In the genomic region with DNA sequence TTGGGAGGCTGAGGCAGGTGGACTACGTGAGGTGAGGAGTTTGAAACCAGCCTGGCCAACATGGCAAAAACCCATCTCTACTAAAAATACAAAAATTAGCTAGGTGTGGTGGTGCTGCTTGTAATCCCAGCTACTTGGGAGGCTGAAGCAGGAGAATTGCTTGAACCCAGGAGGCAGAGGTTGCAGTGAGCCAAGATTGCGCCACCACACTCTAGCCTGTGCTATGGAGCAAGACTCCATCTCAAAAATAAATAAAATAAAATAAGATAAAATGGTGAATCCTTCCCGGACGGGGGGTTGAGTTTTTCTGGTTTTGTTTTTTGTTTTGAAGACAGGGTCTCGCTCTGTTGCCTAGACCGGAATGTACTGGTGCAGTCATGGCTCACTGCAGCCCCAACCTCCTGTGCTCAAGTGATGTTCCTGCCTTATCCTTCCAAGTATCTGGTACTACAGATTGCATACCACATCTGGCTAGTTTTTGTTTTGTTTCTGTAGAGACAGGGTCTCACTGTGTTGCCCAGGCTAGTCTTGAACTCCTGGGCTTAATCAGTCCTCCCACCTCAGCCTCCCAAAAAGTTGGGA, we compare ENCODE assay signal across 15 cellular contexts. TPM values are rescaled to one million over a fixed set of nuclear protein-coding genes. Genes with fewer than 3 reads are reported as not detected.
DNase-seq lines count a peak whose midpoint lies in the region; ATAC-seq and TF ChIP-seq lines count a peak whose summit lies in the region.
"Not testable (repeated sequence)": the region's sequence is repeated elsewhere in the genome, so short reads cannot be mapped to it uniquely, and the experiment has no call there.
"Had no signal": no experiment of that assay in that cellular context is flagged by ENCODE, and none has a peak within 500 bp of the region (broad histone marks: within the 10 kb centered on the region; RNA-seq: fewer than 3 reads in every experiment).

No MANE protein-coding gene starts in this region.

- H3K27ac Mint-ChIP-seq in CD4-positive, alpha-beta T cell, result peak overlapping the region; percentile 68
- not testable (repeated sequence) for H3K27ac Mint-ChIP-seq in WTC11
- peak overlapping the region; percentile 54 for H3K27ac Mint-ChIP-seq in activated naive CD8-positive, alpha-beta T cell
- H3K27ac Mint-ChIP-seq in chondrocyte (ENCODE audit: unreplicated experiment), result peak overlapping the region; percentile 38
- H3K27ac Mint-ChIP-seq in naive thymus-derived CD8-positive, alpha-beta T cell, result peak overlapping the region in 8 of 10 donors; percentile 21 to 88 (median 59)

- not testable (repeated sequence) for ATAC-seq in CD4-positive, alpha-beta T cell (ENCODE audit: poor library complexity); WTC11; naive thymus-derived CD8-positive, alpha-beta T cell; upper lobe of right lung
- ATAC-seq in HG03342 (IDR thresholded peaks at IDR 0.05; ENCODE audit: unreplicated experiment), result peak; percentile 51

- H3K4me1 Mint-ChIP-seq in CD4-positive, alpha-beta T cell (ENCODE audit: low read depth), result peaks cover 48% of the 10 kb centered on the region
- H3K4me1 Mint-ChIP-seq in WTC11, result not testable (repeated sequence)
- peaks cover 50% of the 10 kb centered on the region for H3K4me1 Mint-ChIP-seq in activated naive CD8-positive, alpha-beta T cell (ENCODE audit: low read depth)
- peaks cover 21% of the 10 kb centered on the region for H3K4me1 Mint-ChIP-seq in chondrocyte (ENCODE audit: low read depth)
- H3K4me1 Mint-ChIP-seq in naive thymus-derived CD8-positive, alpha-beta T cell, result peaks cover 10 to 63% (median 44%) of the 10 kb centered on the region in 4 donors

- not testable (repeated sequence) for H3K36me3 ChIP-seq in OCI-LY3 (replicated peaks; ENCODE audit: low read depth, low read length); upper lobe of right lung

- H3K9ac ChIP-seq in OCI-LY3 (ENCODE audit: low read length), result not testable (repeated sequence)

- H3K4me2 ChIP-seq in OCI-LY3 (ENCODE audit: low read length), result not testable (repeated sequence)

- H3K27me3 ChIP-seq in CD4-positive, alpha-beta T cell (ENCODE audit: control insufficient read depth, insufficient read depth, low read length); OCI-LY3 (ENCODE audit: low read depth, low read length); upper lobe of right lung: not testable (repeated sequence)

- H3K4me3 Mint-ChIP-seq in CD4-positive, alpha-beta T cell; WTC11; activated naive CD8-positive, alpha-beta T cell; chondrocyte (ENCODE audit: unreplicated experiment): not testable (repeated sequence)
- peak overlapping the region in 5 of 10 donors; percentile 19 to 45 (median 26) for H3K4me3 Mint-ChIP-seq in naive thymus-derived CD8-positive, alpha-beta T cell

- H3K27ac ChIP-seq in CD4-positive, alpha-beta T cell (ENCODE audit: low read depth, low read length); OCI-LY3 (ENCODE audit: low read length); upper lobe of right lung: not testable (repeated sequence)

- H3K79me2 ChIP-seq in OCI-LY3 (ENCODE audit: low read length), result not testable (repeated sequence)

- not testable (repeated sequence) for H3K27me3 Mint-ChIP-seq in CD4-positive, alpha-beta T cell; activated naive CD8-positive, alpha-beta T cell; chondrocyte (ENCODE audit: low read depth); naive thymus-derived CD8-positive, alpha-beta T cell
- H3K27me3 Mint-ChIP-seq in WTC11 (ENCODE audit: low read depth), result peaks cover 24% of the 10 kb centered on the region

- not testable (repeated sequence) for H3K4me3 ChIP-seq in OCI-LY3 (ENCODE audit: low read length); upper lobe of right lung

- not testable (repeated sequence) for TF ChIP-seq CTCF in CD4-positive, alpha-beta T cell (IDR thresholded peaks at IDR 0.05); OCI-LY3 (IDR thresholded peaks at IDR 0.05; ENCODE audit: low read depth, low read length); WTC11 (IDR thresholded peaks at IDR 0.05); chondrocyte (IDR thresholded peaks at IDR 0.05); upper lobe of right lung (IDR thresholded peaks at IDR 0.05)

- H3K36me3 Mint-ChIP-seq in CD4-positive, alpha-beta T cell (ENCODE audit: low read depth); WTC11; activated naive CD8-positive, alpha-beta T cell; chondrocyte (ENCODE audit: low read depth); naive thymus-derived CD8-positive, alpha-beta T cell: not testable (repeated sequence)

- H3K4me1 ChIP-seq in OCI-LY3 (ENCODE audit: low read length), result peaks cover 52% of the 10 kb centered on the region
- not testable (repeated sequence) for H3K4me1 ChIP-seq in upper lobe of right lung

- peak overlapping the region; percentile 87 for H2AFZ ChIP-seq in OCI-LY3 (ENCODE audit: low read depth, low read length)

- intact Hi-C loops in CD4-positive, alpha-beta T cell (cut with DNase I, micrococcal nuclease), result loop anchor here in 1 of 2 experiments (5.0 kb wide), 1 partner anchor 215 kb away; no protein-coding TSS in a partner anchor
- intact Hi-C loops in upper lobe of right lung (cut with DNase I), result not testable (repeated sequence)

- not testable (repeated sequence) for H3K9me3 Mint-ChIP-seq in CD4-positive, alpha-beta T cell; WTC11; activated naive CD8-positive, alpha-beta T cell (ENCODE audit: low read depth); chondrocyte (ENCODE audit: low read depth); naive thymus-derived CD8-positive, alpha-beta T cell

- H3K9me3 ChIP-seq in CD4-positive, alpha-beta T cell (ENCODE audit: control insufficient read depth, low read length); OCI-LY3 (ENCODE audit: insufficient read depth, low read length); upper lobe of right lung: not testable (repeated sequence)

- DNase-seq in CD4-positive, alpha-beta T cell; WTC11 (ENCODE audit: low spot score); chondrocyte (ENCODE audit: low spot score); naive thymus-derived CD8-positive, alpha-beta T cell: not testable (repeated sequence)
- DNase-seq in upper lobe of right lung, result peak; percentile 18

- POLR2A ChIA-PET in CD4-positive, alpha-beta T cell (lab: Charles Lee), result interaction anchor here (0.6 kb wide), 1 partner anchor 88 kb away, joined by 4 read pairs; no protein-coding TSS in a partner anchor
- POLR2A ChIA-PET in WTC11 (lab: Charles Lee), result not testable (repeated sequence)
- POLR2A ChIA-PET in naive thymus-derived CD8-positive, alpha-beta T cell (lab: Charles Lee), result interaction anchor here (0.6 to 2.8 kb wide), 2 partner anchors 13 to 18 kb away, joined by 3 to 10 read pairs; no protein-coding TSS in a partner anchor

- CTCF ChIA-PET in CD4-positive, alpha-beta T cell (lab: Charles Lee), result interaction anchor here (0.9 kb wide), 1 partner anchor 10 kb away, joined by 3 read pairs; no protein-coding TSS in a partner anchor
- CTCF ChIA-PET in WTC11 (lab: Charles Lee), result not testable (repeated sequence)

- H4K20me1 ChIP-seq in OCI-LY3 (ENCODE audit: insufficient read depth, low read length), result not testable (repeated sequence)

TF ChIP-seq in WTC11, 78 proteins besides CTCF, POLR2A, EP300 and RAD21:
- 0 out of 2 replicates have a peak, but pooled peaks have one; percentile 1 for TF ChIP-seq ZNF121 (CRISPR knock-in tag; IDR thresholded peaks at IDR 0.05)

RNA-seq across cellular contexts. Expression of a gene that starts 14.7 kb away (rescaled TPM):
- total RNA-seq in CD4-positive, alpha-beta T cell, result 1 to 10 TPM; 4.0 to 5.5 TPM
- total RNA-seq in WTC11 (2021), result 5.2 to 7.6 TPM (median 5.5 TPM) in 3 replicates
- 0.57 to 1.2 TPM (median 0.64 TPM) in 3 replicates for total RNA-seq in chondrocyte
- 10 to 100 TPM; 12.0 to 12.1 TPM for total RNA-seq in naive thymus-derived CD8-positive, alpha-beta T cell
- 1 to 10 TPM; 6.0 to 8.6 (median 6.9) TPM for polyA plus RNA-seq in naive thymus-derived CD8-positive, alpha-beta T cell
- 2.3 TPM for total RNA-seq in upper lobe of right lung

RNA-seq across cellular contexts. Expression of a gene that starts 15.2 kb away (rescaled TPM):
- 10 to 100 TPM; 16.4 to 18.7 TPM for total RNA-seq in CD4-positive, alpha-beta T cell
- total RNA-seq in WTC11 (2021), result 52.1 to 63.9 TPM (median 63.0 TPM) in 3 replicates
- total RNA-seq in chondrocyte, result 6.2 to 7.3 TPM (median 6.7 TPM) in 3 replicates
- 10 to 100 TPM; 39.0 to 40.1 TPM for total RNA-seq in naive thymus-derived CD8-positive, alpha-beta T cell
- polyA plus RNA-seq in naive thymus-derived CD8-positive, alpha-beta T cell, result 1 to 10 TPM in 1 of 3 donors, under 1 TPM in 2; 0.09 to 1.1 (median 0.42) TPM
- 0.49 TPM for total RNA-seq in upper lobe of right lung

RNA-seq across cellular contexts. Expression of a gene that starts 24.0 kb away (rescaled TPM):
- total RNA-seq in CD4-positive, alpha-beta T cell, result 10 to 100 TPM; 12.7 to 13.2 TPM
- total RNA-seq in WTC11 (2021) (8.1 to 10.3 TPM (median 8.9 TPM) in 3 replicates), chondrocyte (1.8 to 4.9 TPM (median 4.3 TPM) in 3 replicates), upper lobe of right lung (4.4 TPM)
- total RNA-seq in naive thymus-derived CD8-positive, alpha-beta T cell, result 10 to 100 TPM; 37.0 to 39.1 TPM
- polyA plus RNA-seq in naive thymus-derived CD8-positive, alpha-beta T cell, result 1 to 10 TPM; 4.0 to 6.5 (median 5.4) TPM
- total RNA-seq: HT-29 had no signal

RNA-seq across cellular contexts. Expression of a gene that starts 27.4 kb away (rescaled TPM):
- 10 to 100 TPM; 30.1 to 33.2 TPM for total RNA-seq in CD4-positive, alpha-beta T cell
- 0.37 to 0.55 TPM in 2 of 3 replicates, not detected in the other for total RNA-seq in WTC11 (2021)
- total RNA-seq in chondrocyte, result not detected in 3 replicates
- 10 to 100 TPM; 81.5 to 83.8 TPM for total RNA-seq in naive thymus-derived CD8-positive, alpha-beta T cell
- 10 to 100 TPM; 79.1 to 85.4 (median 84.7) TPM for polyA plus RNA-seq in naive thymus-derived CD8-positive, alpha-beta T cell
- 1.4 TPM for total RNA-seq in upper lobe of right lung
- total RNA-seq: Caco-2, HepG2, HT-29, M059J, Right ventricle myocardium superior, RPMI7951, SK-MEL-5 had no signal
- polyA plus RNA-seq: HepG2 had no signal

RNA-seq across cellular contexts. Expression of a gene that starts 33.8 kb away (rescaled TPM):
- 10 to 100 TPM; 37.9 to 42.6 TPM for total RNA-seq in CD4-positive, alpha-beta T cell
- total RNA-seq in WTC11 (2021), result 25.0 to 28.0 TPM (median 25.1 TPM) in 3 replicates
- 15.4 to 19.7 TPM (median 16.3 TPM) in 3 replicates for total RNA-seq in chondrocyte
- total RNA-seq in naive thymus-derived CD8-positive, alpha-beta T cell, result 100 to 1,000 TPM; 103 to 109 TPM
- 1 to 10 TPM; 2.1 to 4.5 (median 2.4) TPM for polyA plus RNA-seq in naive thymus-derived CD8-positive, alpha-beta T cell
- total RNA-seq in upper lobe of right lung, result 19.7 TPM
